ENCODE assay signal across 9 cellular contexts in genomic region chr2:197306691-197307030, GRCh38. TPM values are rescaled to one million over a fixed set of nuclear protein-coding genes. Genes with fewer than 3 reads are reported as not detected.
DNase-seq lines count a peak whose midpoint lies in the region; ATAC-seq, FAIRE-seq and TF ChIP-seq lines count a peak whose summit lies in the region.
"Had no signal": no experiment of that assay in that cellular context is flagged by ENCODE, and none has a peak within 500 bp of the region (broad histone marks: within the 10 kb centered on the region; RNA-seq: fewer than 3 reads in every experiment).

No MANE protein-coding gene starts in this region.

- H3K27me3 ChIP-seq in MG63: no peaks in the 10 kb centered on the region
- H3K27me3 ChIP-seq in GM12878 (replicated peaks in 1 of 2; ENCODE audit: control insufficient read depth in 2 of 2, insufficient read depth in 2 of 2, low read length in 1 of 2): no peaks in the 10 kb centered on the region
- H3K27me3 ChIP-seq in muscle layer of duodenum (ENCODE audit: low read depth, low read length): no peaks in the 10 kb centered on the region

- TF ChIP-seq EP300 in GM12878 (IDR thresholded peaks at IDR 0.05; ENCODE audit: borderline replicate concordance in 1 of 2, control insufficient read depth in 1 of 2, low read depth in 2 of 2, low read length in 2 of 2): no peak

- H3K4me2 ChIP-seq in GM12878 (ENCODE audit: control insufficient read depth, insufficient read depth): peak overlapping the region; percentile 99

- H3K4me3 ChIP-seq in MG63: no peak overlapping the region
- peak overlapping the region; percentile 98 for H3K4me3 ChIP-seq in GM12878
- H3K4me3 ChIP-seq in muscle layer of duodenum (ENCODE audit: low read depth in 1 of 2, low read length in 2 of 2): no peak overlapping the region

- in situ Hi-C loops in GM12878 (cut with MboI): no loop called here

- WGBS in GM12878 (ENCODE audit: insufficient coverage, insufficient replicate concordance, low lambda C conversion rate, missing lambda C conversion rate): 5% methylated on average over 3 of the region's 3 CpGs

- H3K79me2 ChIP-seq in GM12878 (ENCODE audit: control insufficient read depth, insufficient read depth, low read length): peaks cover 98% of the 10 kb centered on the region

- TF ChIP-seq POLR2A in GM12878 (IDR thresholded peaks at IDR 0.05; ENCODE audit: low read depth, low read length): 0 out of 2 replicates have a peak, but pooled peaks have one; percentile 19

- peaks cover 50% of the 10 kb centered on the region for H3K4me1 ChIP-seq in GM12878 (ENCODE audit: control insufficient read depth, insufficient read depth, low read length)
- H3K4me1 ChIP-seq in muscle layer of duodenum (ENCODE audit: control insufficient read depth in 1 of 2, insufficient read depth in 2 of 2, low read length in 2 of 2): peaks cover 6 to 26% of the 10 kb centered on the region in 2 donors

- intact Hi-C loops in GM12878 (cut with micrococcal nuclease; ENCODE audit: unreplicated experiment): loop anchor here (10.0 kb wide), 1 partner anchor 1132 kb away; the partner anchor contains the start of gene STK17B

- RAD21 ChIA-PET in GM12878 (lab: Charles Lee; ENCODE audit: unreplicated experiment): interaction anchor here (0.7 to 20.1 kb wide), 17 partner anchors 10 to 193 kb away, joined by 3 to 408 read pairs (median 16); partner anchors contain the start of gene SF3B1

- peak in 11 of 14 donors; percentile 17 to 94 (median 47) for DNase-seq in C1 segment of cervical spinal cord (lab: John Stamatoyannopoulos, UW)
- peak; percentile 76 for DNase-seq in MG63
- no peak for DNase-seq in GM12878 (ENCODE audit: low read depth, low spot score)
- no peak for DNase-seq in HCEC 1CT
- DNase-seq in UCSD-AML1 (lab: John Stamatoyannopoulos, UW; ENCODE audit: unreplicated experiment): no peak
- no peak for DNase-seq in stimulated activated CD4-positive, alpha-beta T cell treated with anti-CD3 and anti-CD28 coated beads, Interleukin-4, amount 100 ng/mL, for 24 hours
- DNase-seq: NCI-H1105 treated with DMSO at 0.1 percent for 48 hours had no signal

- BruUV-seq in GM12878 (replicated peaks; lab: Mats Ljungman, UMichigan): no TSS peak

- FAIRE-seq in GM12878 (lab: Jason Lieb, UNC): no peak

- H2AFZ ChIP-seq in GM12878 (ENCODE audit: control insufficient read depth, low read depth, low read length): no peak overlapping the region; the same call in 1 of the 2 replicates

- no peak for TF ChIP-seq CTCF in GM12878 (IDR thresholded peaks at IDR 0.05 in 2 of 3, conservative IDR thresholded peaks at IDR 0.05 in 1 of 3; ENCODE audit: control insufficient read depth in 2 of 3, extremely low read depth in 1 of 3, insufficient read depth in 1 of 3, low read depth in 3 of 3, low read length in 3 of 3)

- H3K9ac ChIP-seq in GM12878 (ENCODE audit: control insufficient read depth, insufficient read depth, low read length): peak overlapping the region; percentile 82

- CTCF ChIA-PET in GM12878 (lab: Yijun Ruan, JAX): interaction anchor here (1.2 to 9.8 kb wide), 10 partner anchors 12 to 193 kb away, joined by 3 to 128 read pairs (median 20); no protein-coding TSS in a partner anchor

- POLR2A ChIA-PET in GM12878 (lab: Charles Lee): interaction anchor here (0.9 to 9.0 kb wide), 14 partner anchors 11 to 148 kb away, joined by 3 to 139 read pairs (median 14); no protein-coding TSS in a partner anchor

- SMC1A ChIA-PET in GM12878 (lab: Charles Lee; ENCODE audit: uncharacterized antibody, unreplicated experiment): interaction anchor here (1.1 to 20.5 kb wide), 13 partner anchors 10 to 193 kb away, joined by 3 to 433 read pairs (median 27); no protein-coding TSS in a partner anchor

- H4K20me1 ChIP-seq in GM12878 (ENCODE audit: control insufficient read depth, insufficient read depth): no peaks in the 10 kb centered on the region

- H3K27ac ChIP-seq in GM12878 (ENCODE audit: control insufficient read depth, insufficient read depth): peak overlapping the region; percentile 99
- peak overlapping the region; percentile 26 for H3K27ac ChIP-seq in muscle layer of duodenum (ENCODE audit: low read length)

- H3K9me3 ChIP-seq in MG63 (no peaks in the 10 kb centered on the region), GM12878 (replicated peaks; ENCODE audit: control insufficient read depth, insufficient read depth, low read length) (no peaks in the 10 kb centered on the region), muscle layer of duodenum (ENCODE audit: control insufficient read depth in 1 of 2, low read length in 2 of 2) (no peaks in the 10 kb centered on the region)

- TF ChIP-seq RAD21 in GM12878 (IDR thresholded peaks at IDR 0.05; ENCODE audit: insufficient read depth, low read depth, low read length): no peak

- ATAC-seq in GM12878 (peak; percentile 0; the same call in 1 of the 3 replicates), GM18870 (IDR thresholded peaks at IDR 0.05; ENCODE audit: unreplicated experiment) (no peak)

- no peaks in the 10 kb centered on the region for H3K36me3 ChIP-seq in MG63
- H3K36me3 ChIP-seq in GM12878 (ENCODE audit: control insufficient read depth in 2 of 2, insufficient read depth in 2 of 2, low read length in 1 of 2): peaks cover 0 to 4% of the 10 kb centered on the region in 2 experiments; a peak in 1 of 4 replicates
- no peaks in the 10 kb centered on the region for H3K36me3 ChIP-seq in muscle layer of duodenum (ENCODE audit: control insufficient read depth in 1 of 2, insufficient read depth in 2 of 2, low read length in 2 of 2)

TF ChIP-seq in GM12878, 131 proteins besides CTCF, POLR2A, EP300 and RAD21 (continues in another document):
- TF ChIP-seq CHD1 (IDR thresholded peaks at IDR 0.05; ENCODE audit: low read depth, low read length): 0 out of 2 replicates have a peak, but pooled peaks have one; percentile 29
- TF ChIP-seq ZNF207 (IDR thresholded peaks at IDR 0.05; ENCODE audit: borderline replicate concordance): 0 out of 2 replicates have a peak, but pooled peaks have one; percentile 36
- TF ChIP-seq, protein P1, sequence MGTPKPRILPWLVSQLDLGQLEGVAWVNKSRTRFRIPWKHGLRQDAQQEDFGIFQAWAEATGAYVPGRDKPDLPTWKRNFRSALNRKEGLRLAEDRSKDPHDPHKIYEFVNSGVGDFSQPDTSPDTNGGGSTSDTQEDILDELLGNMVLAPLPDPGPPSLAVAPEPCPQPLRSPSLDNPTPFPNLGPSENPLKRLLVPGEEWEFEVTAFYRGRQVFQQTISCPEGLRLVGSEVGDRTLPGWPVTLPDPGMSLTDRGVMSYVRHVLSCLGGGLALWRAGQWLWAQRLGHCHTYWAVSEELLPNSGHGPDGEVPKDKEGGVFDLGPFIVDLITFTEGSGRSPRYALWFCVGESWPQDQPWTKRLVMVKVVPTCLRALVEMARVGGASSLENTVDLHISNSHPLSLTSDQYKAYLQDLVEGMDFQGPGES (IDR thresholded peaks at IDR 0.05): no peak
- TF ChIP-seq, protein P2, sequence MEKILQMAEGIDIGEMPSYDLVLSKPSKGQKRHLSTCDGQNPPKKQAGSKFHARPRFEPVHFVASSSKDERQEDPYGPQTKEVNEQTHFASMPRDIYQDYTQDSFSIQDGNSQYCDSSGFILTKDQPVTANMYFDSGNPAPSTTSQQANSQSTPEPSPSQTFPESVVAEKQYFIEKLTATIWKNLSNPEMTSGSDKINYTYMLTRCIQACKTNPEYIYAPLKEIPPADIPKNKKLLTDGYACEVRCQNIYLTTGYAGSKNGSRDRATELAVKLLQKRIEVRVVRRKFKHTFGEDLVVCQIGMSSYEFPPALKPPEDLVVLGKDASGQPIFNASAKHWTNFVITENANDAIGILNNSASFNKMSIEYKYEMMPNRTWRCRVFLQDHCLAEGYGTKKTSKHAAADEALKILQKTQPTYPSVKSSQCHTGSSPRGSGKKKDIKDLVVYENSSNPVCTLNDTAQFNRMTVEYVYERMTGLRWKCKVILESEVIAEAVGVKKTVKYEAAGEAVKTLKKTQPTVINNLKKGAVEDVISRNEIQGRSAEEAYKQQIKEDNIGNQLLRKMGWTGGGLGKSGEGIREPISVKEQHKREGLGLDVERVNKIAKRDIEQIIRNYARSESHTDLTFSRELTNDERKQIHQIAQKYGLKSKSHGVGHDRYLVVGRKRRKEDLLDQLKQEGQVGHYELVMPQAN (conservative IDR thresholded peaks at IDR 0.05): no peak
- no peak for TF ChIP-seq ZNF217 (IDR thresholded peaks at IDR 0.05)
- no peak for TF ChIP-seq MTA2 (IDR thresholded peaks at IDR 0.05; ENCODE audit: low read depth)
- no peak for TF ChIP-seq IKZF1 (conservative IDR thresholded peaks at IDR 0.05)

RNA-seq across cellular contexts. Expression of gene ANKRD44, which starts 3.9 kb away (rescaled TPM):
- total RNA-seq in MG63 (2014; rRNA removed; shearing (Covaris generic); ENCODE audit: low replicate concordance): 0.66 and 5.9 TPM in 2 replicates
- total RNA-seq in GM12878 (2013; cell fraction: nucleolus; rRNA removed): 363 and 399 TPM in 2 replicates
- total RNA-seq in GM12878 (2014; rRNA removed): 63.7 and 65.1 TPM in 2 replicates
- 62.5 and 68.9 TPM in 2 replicates for total RNA-seq in GM12878 (2014; rRNA removed; fragmentation: Illumina TruSeq; extraction: Trizol)
- total RNA-seq in GM12878 (2021): 93.8 and 96.3 TPM in 2 replicates
- polyA plus RNA-seq in GM12878 (2011; ENCODE audit: low read depth): 31.8 TPM
- 96.4 and 99.1 TPM in 2 replicates for polyA plus RNA-seq in GM12878 (2011; rRNA removed)
- 228 and 306 TPM in 2 replicates for polyA plus RNA-seq in GM12878 (2011; cell fraction: cytosol; rRNA removed)
- 142 and 279 TPM in 2 replicates for polyA plus RNA-seq in GM12878 (2011; cell fraction: nucleus; rRNA removed)
- polyA plus RNA-seq in GM12878 (2012): 26.9 and 39.0 TPM in 2 replicates
- polyA plus RNA-seq in GM12878 (2014; fragmentation: Illumina TruSeq; extraction: Trizol): 88.5 and 110 TPM in 2 replicates
- 10 to 100 TPM; 19.1 to 29.1 TPM for polyA plus RNA-seq in GM12878 (2014; fragmentation: Nextera tagmentation; extraction: Ambion mirVana)
- 41.8 and 56.8 TPM in 2 replicates for polyA plus RNA-seq in GM12878 (2014; rRNA removed)
- 10 to 100 TPM; 34.8 to 38.6 TPM for polyA plus RNA-seq in GM12878 (2016; fragmentation: Nextera tagmentation; extraction: Ambion mirVana)
- 511 and 573 TPM in 2 replicates for polyA minus RNA-seq in GM12878 (2011; rRNA and poly(A)+ RNA removed)
- 75.6 and 115 TPM in 2 replicates for polyA minus RNA-seq in GM12878 (2011; cell fraction: cytosol; rRNA and poly(A)+ RNA removed)
- 178 and 239 TPM in 2 replicates for polyA minus RNA-seq in GM12878 (2011; cell fraction: nucleus; rRNA and poly(A)+ RNA removed)

Comparison
In these comparisons a context has a peak if more than half of its experiments do, and no peak if none do; other contexts are left out.
1. DNase-seq: peak in C1 segment of cervical spinal cord (11 of 14) and MG63 (single experiment); none in GM12878 (single experiment), HCEC 1CT (single experiment), UCSD-AML1 (single experiment) and stimulated activated CD4-positive, alpha-beta T cell treated with anti-CD3 and anti-CD28 coated beads, Interleukin-4, amount 100 ng/mL, for 24 hours (single experiment).